In genomic region chr2:69539549-69539908, GRCh38 we compare ENCODE assay signal across 1 cellular context.
TF ChIP-seq lines count a peak whose summit lies in the region.

No MANE protein-coding gene starts in this region.

TF ChIP-seq in HepG2, 621 proteins besides CTCF, POLR2A, EP300 and RAD21 (continued from another document):
- no peak for TF ChIP-seq PRDM15 (CRISPR knock-in tag; IDR thresholded peaks at IDR 0.05)
- TF ChIP-seq YEATS2 (CRISPR knock-in tag; IDR thresholded peaks at IDR 0.05; ENCODE audit: borderline replicate concordance) = no peak
- TF ChIP-seq ZNF709 (CRISPR knock-in tag; IDR thresholded peaks at IDR 0.05) = no peak
- TF ChIP-seq HDAC1 (CRISPR knock-in tag; IDR thresholded peaks at IDR 0.05) = no peak
- TF ChIP-seq ZNF337 (CRISPR knock-in tag; IDR thresholded peaks at IDR 0.05; ENCODE audit: borderline replicate concordance, low read depth) = no peak
- TF ChIP-seq ZMAT3 (CRISPR knock-in tag; conservative IDR thresholded peaks at IDR 0.05) = 0 out of 2 replicates have a peak, but pooled peaks have one; percentile 13
- no peak for TF ChIP-seq ATF4 (CRISPR knock-in tag; IDR thresholded peaks at IDR 0.05)
- TF ChIP-seq ZNF124 (CRISPR knock-in tag; IDR thresholded peaks at IDR 0.05) = no peak
- TF ChIP-seq BRCA1 (CRISPR knock-in tag; IDR thresholded peaks at IDR 0.05) = no peak
- TF ChIP-seq ZNF513 (CRISPR knock-in tag; conservative IDR thresholded peaks at IDR 0.05) = no peak
- TF ChIP-seq MTA3 (CRISPR knock-in tag; IDR thresholded peaks at IDR 0.05) = no peak
- TF ChIP-seq STAG1 (CRISPR knock-in tag; IDR thresholded peaks at IDR 0.05) = no peak
- TF ChIP-seq RBM39 (IDR thresholded peaks at IDR 0.05; ENCODE audit: low read depth, low read length, poor library complexity, severe bottlenecking) = no peak
- TF ChIP-seq TBX2 (CRISPR knock-in tag; IDR thresholded peaks at IDR 0.05; ENCODE audit: borderline replicate concordance) = peak; percentile 5; the same call in 1 of the 2 replicates
- TF ChIP-seq GABPB1 (CRISPR knock-in tag; IDR thresholded peaks at IDR 0.05) = 0 out of 2 replicates have a peak, but pooled peaks have one; percentile 3
- TF ChIP-seq PHB2 (IDR thresholded peaks at IDR 0.05; ENCODE audit: partially characterized antibody) = no peak
- no peak for TF ChIP-seq ZBTB7A (CRISPR knock-in tag; IDR thresholded peaks at IDR 0.05)
- TF ChIP-seq GMEB1 (CRISPR knock-in tag; IDR thresholded peaks at IDR 0.05; ENCODE audit: borderline replicate concordance) = 0 out of 2 replicates have a peak, but pooled peaks have one; percentile 16
- TF ChIP-seq MIXL1 (CRISPR knock-in tag; IDR thresholded peaks at IDR 0.05) = no peak
- no peak for TF ChIP-seq CREB1 (IDR thresholded peaks at IDR 0.05)
- 0 out of 2 replicates have a peak, but pooled peaks have one; percentile 16 for TF ChIP-seq CREB1 (CRISPR knock-in tag; IDR thresholded peaks at IDR 0.05)
- no peak for TF ChIP-seq RELA (CRISPR knock-in tag; IDR thresholded peaks at IDR 0.05)
- TF ChIP-seq ZNF430 (CRISPR knock-in tag; IDR thresholded peaks at IDR 0.05) = no peak
- no peak for TF ChIP-seq ZNF446 (CRISPR knock-in tag; IDR thresholded peaks at IDR 0.05)
- TF ChIP-seq PBX2 (CRISPR knock-in tag; IDR thresholded peaks at IDR 0.05) = no peak
- TF ChIP-seq ZMYM2 (CRISPR knock-in tag; IDR thresholded peaks at IDR 0.05) = no peak
- TF ChIP-seq MIER2 (CRISPR knock-in tag; IDR thresholded peaks at IDR 0.05) = no peak
- no peak for TF ChIP-seq ZNF17 (CRISPR knock-in tag; IDR thresholded peaks at IDR 0.05)
- TF ChIP-seq TRAFD1 (CRISPR knock-in tag; IDR thresholded peaks at IDR 0.05; ENCODE audit: borderline replicate concordance) = no peak
TF ChIP-seq in HepG2: peak in this region for 12.
